23 cellular contexts compared by ENCODE assay signal in genomic region chr16:83818276-83818675, GRCh38.
"Had no signal": no experiment of that assay in that cellular context is flagged by ENCODE, and none has a peak within 500 bp of the region (broad histone marks: within the 10 kb centered on the region; RNA-seq: fewer than 3 reads in every experiment).

No MANE protein-coding gene starts in this region.

- H3K9me3 ChIP-seq: SJSA1 had no signal

- FAIRE-seq: HepG2, K562, RCC 7860 had no signal

- H3K9ac ChIP-seq: KMS-11 had no signal

- DNase-seq: Kasumi-1, MM.1S, NCI-H1092 treated with DMSO at 0.1 percent for 48 hours, NCI-H1436, NCI-H187, NCI-H2029, NCI-H2081 treated with DMSO at 0.1 percent for 48 hours, NCI-H2171, NCI-H226, NCI-H446, NCI-H510A, NCI-H524 treated with DMSO at 0.1 percent for 48 hours, NCI-H69, NCI-H774, Right ventricle myocardium superior, RPMI8226, SIG-M5 had no signal

- ATAC-seq: HepG2, K562 had no signal

- H3K4me3 ChIP-seq: K562, SJSA1, SK-N-MC had no signal

- H3K27me3 ChIP-seq: SJSA1 had no signal

- H3K27ac ChIP-seq: KMS-11, SJSA1, SK-N-MC had no signal
